In the genomic region with DNA sequence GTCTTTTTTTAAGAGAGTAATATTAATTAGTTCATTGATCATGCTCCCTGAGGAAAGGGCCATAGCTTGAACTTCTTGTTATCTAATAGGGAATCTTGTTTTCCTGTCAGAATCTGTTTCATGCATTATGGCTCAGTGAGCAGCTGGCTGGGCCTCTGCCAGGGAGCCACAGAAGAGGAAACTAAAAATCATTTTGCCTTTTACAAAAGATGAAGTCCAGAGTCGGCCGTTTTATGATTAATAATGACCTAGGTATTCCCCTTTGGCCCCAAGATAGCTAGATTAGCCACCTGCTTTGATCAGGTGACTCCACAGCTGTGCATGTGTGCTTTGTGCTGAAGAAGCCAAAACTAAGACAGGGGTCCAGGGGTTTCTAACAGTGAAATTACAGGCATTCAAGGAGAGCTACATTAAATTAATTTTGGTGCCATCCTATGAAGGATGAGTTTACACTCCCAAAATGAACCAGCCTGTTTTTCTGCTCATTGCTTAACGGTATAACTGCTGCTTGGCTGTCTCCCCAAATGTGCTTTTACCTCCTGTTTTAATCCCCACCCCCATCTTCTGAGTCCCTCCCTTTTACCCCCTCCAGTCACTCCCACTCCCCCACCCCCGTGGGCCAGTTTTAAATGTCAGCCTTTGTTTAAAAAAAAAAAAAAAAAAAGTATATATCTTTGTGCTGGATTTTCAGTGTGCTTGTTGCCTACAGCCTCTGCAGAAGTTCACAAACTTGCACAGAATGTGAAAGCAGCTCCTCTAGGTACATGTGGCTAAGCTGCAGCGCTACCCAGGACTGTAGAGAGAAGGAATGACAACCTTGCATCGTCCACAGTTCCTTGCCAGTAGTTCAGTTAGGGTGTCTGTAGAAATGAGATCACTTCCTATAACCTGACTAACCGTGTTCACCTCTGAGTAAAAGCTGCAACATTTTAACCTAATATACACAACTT, we compare ENCODE assay signal across 10 cellular contexts.
DNase-seq lines count a peak whose midpoint lies in the region; ATAC-seq and FAIRE-seq lines count a peak whose summit lies in the region.
"Had no signal": no experiment of that assay in that cellular context is flagged by ENCODE, and none has a peak within 500 bp of the region (broad histone marks: within the 10 kb centered on the region; RNA-seq: fewer than 3 reads in every experiment).

No MANE protein-coding gene starts in this region.

- H3K27ac Mint-ChIP-seq in IgD-negative memory B cell = peak overlapping the region; percentile 59 to 89 (median 63)
- peak overlapping the region; percentile 70 for H3K27ac Mint-ChIP-seq in activated naive CD8-positive, alpha-beta T cell
- H3K27ac Mint-ChIP-seq in naive thymus-derived CD4-positive, alpha-beta T cell = peak overlapping the region in 6 of 9 donors; percentile 32 to 95 (median 66)

- H3K27ac ChIP-seq in naive thymus-derived CD4-positive, alpha-beta T cell (ENCODE audit: low read depth, low read length) = no peak overlapping the region

- peak overlapping the region in 2 of 4 donors; percentile 80 to 84 for H3K4me3 Mint-ChIP-seq in IgD-negative memory B cell
- H3K4me3 Mint-ChIP-seq in activated naive CD8-positive, alpha-beta T cell = peak overlapping the region; percentile 38
- peak overlapping the region in 4 of 10 donors; percentile 25 to 80 (median 48) for H3K4me3 Mint-ChIP-seq in naive thymus-derived CD4-positive, alpha-beta T cell

- intact Hi-C loops in naive thymus-derived CD4-positive, alpha-beta T cell (cut with micrococcal nuclease) = loop anchor here in 1 of 2 donors (5.0 kb wide), 1 partner anchor 36 kb away; no protein-coding TSS in a partner anchor

- H3K4me3 ChIP-seq in naive thymus-derived CD4-positive, alpha-beta T cell (ENCODE audit: low read length) = no peak overlapping the region
- H3K4me3 ChIP-seq: body of pancreas had no signal

- ATAC-seq in GM21529 (IDR thresholded peaks at IDR 0.05; ENCODE audit: unreplicated experiment) = peak; percentile 38
- no peak for ATAC-seq in naive thymus-derived CD4-positive, alpha-beta T cell
- ATAC-seq: body of pancreas had no signal

- no peaks in the 10 kb centered on the region for H3K27me3 ChIP-seq in naive thymus-derived CD4-positive, alpha-beta T cell (ENCODE audit: control insufficient read depth in 2 of 2, insufficient read depth in 2 of 2, low read length in 2 of 2)
- H3K27me3 ChIP-seq: body of pancreas had no signal

- H3K36me3 ChIP-seq in naive thymus-derived CD4-positive, alpha-beta T cell (ENCODE audit: control insufficient read depth in 2 of 3, insufficient read depth in 3 of 3, low read length in 3 of 3) = no peaks in the 10 kb centered on the region

- H3K4me1 ChIP-seq in naive thymus-derived CD4-positive, alpha-beta T cell (ENCODE audit: control insufficient read depth in 2 of 2, insufficient read depth in 2 of 2, low read length in 2 of 2) = peaks cover 8 to 14% of the 10 kb centered on the region in 2 donors

- peaks cover 31 to 46% (median 44%) of the 10 kb centered on the region in 3 donors for H3K4me1 Mint-ChIP-seq in IgD-negative memory B cell
- H3K4me1 Mint-ChIP-seq in activated naive CD8-positive, alpha-beta T cell (ENCODE audit: low read depth) = peaks cover 29% of the 10 kb centered on the region
- peaks cover 4 to 68% (median 21%) of the 10 kb centered on the region in 7 donors for H3K4me1 Mint-ChIP-seq in naive thymus-derived CD4-positive, alpha-beta T cell

- CTCF ChIA-PET in naive thymus-derived CD4-positive, alpha-beta T cell (lab: Charles Lee) = no interaction called here

- no peaks in the 10 kb centered on the region for H3K9me3 Mint-ChIP-seq in IgD-negative memory B cell
- no peaks in the 10 kb centered on the region for H3K9me3 Mint-ChIP-seq in activated naive CD8-positive, alpha-beta T cell (ENCODE audit: low read depth)
- H3K9me3 Mint-ChIP-seq in naive thymus-derived CD4-positive, alpha-beta T cell = peaks cover 0 to 11% (median 0%) of the 10 kb centered on the region in 11 donors

- peak; percentile 35 for DNase-seq in activated CD4-positive, alpha-beta T cell treated with anti-CD3 and anti-CD28 coated beads for 48 hours
- DNase-seq in activated CD4-positive, alpha-beta T cell treated with anti-CD3 and anti-CD28 coated beads, Interleukin-2, amount 50 U/mL, for 1 hour = no peak
- DNase-seq in naive thymus-derived CD4-positive, alpha-beta T cell = peak in 4 of 9 donors; percentile 7 to 38 (median 9)
- DNase-seq in urothelium cell line (ENCODE audit: low spot score) = no peak
- no peak for DNase-seq in AG20443 (ENCODE audit: low spot score)

- no peak for FAIRE-seq in urothelium cell line (lab: Jason Lieb, UNC)
- FAIRE-seq: G401.6 had no signal

- H3K9me3 ChIP-seq in naive thymus-derived CD4-positive, alpha-beta T cell (ENCODE audit: control insufficient read depth in 2 of 3, low read length in 3 of 3) = no peaks in the 10 kb centered on the region
- H3K9me3 ChIP-seq: body of pancreas had no signal

- H3K36me3 Mint-ChIP-seq in IgD-negative memory B cell = peaks cover 2% of the 10 kb centered on the region
- no peaks in the 10 kb centered on the region for H3K36me3 Mint-ChIP-seq in activated naive CD8-positive, alpha-beta T cell
- peaks cover 0 to 31% (median 0%) of the 10 kb centered on the region in 5 donors for H3K36me3 Mint-ChIP-seq in naive thymus-derived CD4-positive, alpha-beta T cell

- H3K27me3 Mint-ChIP-seq in IgD-negative memory B cell = peaks cover 28% of the 10 kb centered on the region
- H3K27me3 Mint-ChIP-seq in activated naive CD8-positive, alpha-beta T cell = no peaks in the 10 kb centered on the region
- H3K27me3 Mint-ChIP-seq in naive thymus-derived CD4-positive, alpha-beta T cell = no peaks in the 10 kb centered on the region

- POLR2A ChIA-PET in naive thymus-derived CD4-positive, alpha-beta T cell (lab: Charles Lee) = no interaction called here
